Comparison of ENCODE assay signal across 7 cellular contexts in genomic region chr11:536841-537621, GRCh38. TPM values are rescaled to one million over a fixed set of nuclear protein-coding genes. Genes with fewer than 3 reads are reported as not detected.
DNase-seq lines count a peak whose midpoint lies in the region; ATAC-seq and TF ChIP-seq lines count a peak whose summit lies in the region.

A gene with protein sequence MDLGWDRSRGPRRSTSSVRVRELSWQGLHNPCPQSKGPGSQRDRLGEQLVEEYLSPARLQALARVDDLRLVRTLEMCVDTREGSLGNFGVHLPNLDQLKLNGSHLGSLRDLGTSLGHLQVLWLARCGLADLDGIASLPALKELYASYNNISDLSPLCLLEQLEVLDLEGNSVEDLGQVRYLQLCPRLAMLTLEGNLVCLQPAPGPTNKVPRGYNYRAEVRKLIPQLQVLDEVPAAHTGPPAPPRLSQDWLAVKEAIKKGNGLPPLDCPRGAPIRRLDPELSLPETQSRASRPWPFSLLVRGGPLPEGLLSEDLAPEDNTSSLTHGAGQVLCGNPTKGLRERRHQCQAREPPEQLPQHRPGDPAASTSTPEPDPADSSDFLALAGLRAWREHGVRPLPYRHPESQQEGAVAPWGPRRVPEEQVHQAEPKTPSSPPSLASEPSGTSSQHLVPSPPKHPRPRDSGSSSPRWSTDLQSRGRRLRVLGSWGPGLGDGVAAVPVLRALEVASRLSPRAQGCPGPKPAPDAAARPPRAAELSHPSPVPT (plus strand): TSS chr11:537527. CDS start chr11:540685, 3,158 bp downstream.

- peak within 1 kb of the TSS; percentile 85 for H3K27ac ChIP-seq in lower lobe of right lung

- H3K36me3 Mint-ChIP-seq in activated CD4-positive, alpha-beta T cell treated with anti-CD3 and anti-CD28 coated beads, Interleukin-2, amount 10 ng/mL, durations not matched to agents 7 days and 5 days (ENCODE audit: low read depth) = peaks cover 4% of the 10 kb centered on the region

- H3K9me3 ChIP-seq in lower lobe of right lung = no peaks in the 10 kb centered on the region

- no peak for TF ChIP-seq CTCF in lower lobe of right lung (IDR thresholded peaks at IDR 0.05)

- intact Hi-C loops in lower lobe of right lung (cut with DNase I) = no loop called here

- peak within 1 kb of the TSS; percentile 90 for H3K27ac Mint-ChIP-seq in activated CD4-positive, alpha-beta T cell treated with anti-CD3 and anti-CD28 coated beads, Interleukin-2, amount 10 ng/mL, durations not matched to agents 7 days and 5 days

- H3K27me3 ChIP-seq in lower lobe of right lung (ENCODE audit: low read depth) = peaks cover 4% of the 10 kb centered on the region

- peak within 1 kb of the TSS; percentile 75 for H3K4me3 ChIP-seq in lower lobe of right lung

- CTCF ChIA-PET in activated CD4-positive, alpha-beta T cell treated with anti-CD3 and anti-CD28 coated beads, Interleukin-2, amount 10 ng/mL, durations not matched to agents 7 days and 5 days (lab: Charles Lee) = interaction anchor here (1.0 to 1.5 kb wide), 5 partner anchors 8 to 24 kb away, joined by 3 to 5 read pairs (median 3); no protein-coding TSS in a partner anchor

- DNase-seq in NCI-H226 (peak; percentile 80), dermis blood vessel endothelial cell (peak; percentile 70), lower lobe of right lung (peak; percentile 93)
- DNase-seq in activated CD4-positive, alpha-beta T cell treated with anti-CD3 and anti-CD28 coated beads, Interleukin-2, amount 10 ng/mL, durations not matched to agents 7 days and 5 days = peak; percentile 85
- DNase-seq in stimulated activated CD8-positive, alpha-beta memory T cell treated with anti-CD3 and anti-CD28 coated beads, Interleukin-12 subunit alpha, Interleukin-12 subunit beta, amount 100 ng/mL, for 24 hours (ENCODE audit: extremely low read depth) = peak; percentile 82

- no peaks in the 10 kb centered on the region for H3K9me3 Mint-ChIP-seq in activated CD4-positive, alpha-beta T cell treated with anti-CD3 and anti-CD28 coated beads, Interleukin-2, amount 10 ng/mL, durations not matched to agents 7 days and 5 days

- peaks cover 21% of the 10 kb centered on the region for H3K4me1 Mint-ChIP-seq in activated CD4-positive, alpha-beta T cell treated with anti-CD3 and anti-CD28 coated beads, Interleukin-2, amount 10 ng/mL, durations not matched to agents 7 days and 5 days

- H3K27me3 Mint-ChIP-seq in activated CD4-positive, alpha-beta T cell treated with anti-CD3 and anti-CD28 coated beads, Interleukin-2, amount 10 ng/mL, durations not matched to agents 7 days and 5 days = no peaks in the 10 kb centered on the region

- ATAC-seq in GM18858 (IDR thresholded peaks at IDR 0.05; ENCODE audit: unreplicated experiment) (peak; percentile 41), HG03060 (IDR thresholded peaks at IDR 0.05; ENCODE audit: low read depth, unreplicated experiment) (peak; percentile 65), lower lobe of right lung (peak; percentile 67 to 74)

- peak within 1 kb of the TSS; percentile 82 for H3K4me3 Mint-ChIP-seq in activated CD4-positive, alpha-beta T cell treated with anti-CD3 and anti-CD28 coated beads, Interleukin-2, amount 10 ng/mL, durations not matched to agents 7 days and 5 days

- peaks cover 34% of the 10 kb centered on the region for H3K4me1 ChIP-seq in lower lobe of right lung

- peaks cover 23% of the 10 kb centered on the region for H3K36me3 ChIP-seq in lower lobe of right lung

- POLR2A ChIA-PET in activated CD4-positive, alpha-beta T cell treated with anti-CD3 and anti-CD28 coated beads, Interleukin-2, amount 10 ng/mL, durations not matched to agents 7 days and 5 days (lab: Charles Lee) = no interaction called here

RNA-seq across cellular contexts. Expression of the gene that starts here (rescaled TPM):
- total RNA-seq in activated CD4-positive, alpha-beta T cell treated with anti-CD3 and anti-CD28 coated beads, Interleukin-2, amount 10 ng/mL, durations not matched to agents 7 days and 5 days = 1 to 10 TPM; 2.0 to 2.1 TPM
- total RNA-seq in dermis blood vessel endothelial cell = 0.56 and 0.68 TPM in 2 replicates
- 7.6 TPM for total RNA-seq in lower lobe of right lung

Comparison
In these comparisons a context has a peak if more than half of its experiments do, and no peak if none do; other contexts are left out.
1. Peak in every context shown above with its lines: DNase-seq, ATAC-seq, H3K4me3 ChIP-seq and H3K27ac ChIP-seq.
2. Peak in DNase-seq in dermis blood vessel endothelial cell; RNA of the gene not detected or under 1 TPM.